Comparison of ENCODE assay signal across 8 cellular contexts in the genomic region with DNA sequence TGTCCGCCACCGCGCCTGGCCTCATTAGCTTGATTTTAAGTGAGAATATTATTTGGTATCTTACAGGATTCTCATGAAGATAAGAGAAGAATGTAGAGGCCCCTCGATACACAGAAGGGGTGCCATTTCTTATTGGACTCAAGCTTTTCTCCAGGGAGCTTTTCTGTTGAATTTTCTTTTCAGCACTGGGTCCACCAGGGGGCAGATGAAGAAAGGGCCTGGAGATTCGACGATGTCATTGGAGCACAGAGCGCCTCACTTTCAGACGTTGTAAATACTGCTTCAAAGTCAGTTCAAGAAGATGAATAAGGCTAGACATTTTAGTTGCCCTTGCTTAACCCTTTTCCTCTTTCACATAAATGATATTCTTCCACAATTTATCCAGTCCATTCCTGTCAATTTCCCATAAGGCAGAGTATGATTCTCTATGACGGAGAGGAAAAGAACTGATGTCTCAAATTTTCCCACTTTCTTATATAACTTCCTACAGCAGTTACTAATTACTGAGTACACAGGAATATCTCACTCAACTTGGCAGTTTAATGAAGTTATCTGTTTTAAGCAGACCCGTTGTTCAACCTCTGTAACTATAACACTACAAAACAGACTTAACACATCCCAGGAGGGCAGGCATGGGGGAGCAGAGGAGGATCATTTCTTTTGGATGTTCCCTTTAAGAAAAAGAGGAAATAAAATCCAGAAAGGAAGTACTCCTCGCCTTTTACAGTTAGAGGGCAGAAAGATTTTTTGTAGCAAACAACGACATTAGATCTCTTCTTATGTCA. TPM values are rescaled to one million over a fixed set of nuclear protein-coding genes. Genes with fewer than 3 reads are reported as not detected.
DNase-seq lines count a peak whose midpoint lies in the region; ATAC-seq and TF ChIP-seq lines count a peak whose summit lies in the region.

No MANE protein-coding gene starts in this region.

- intact Hi-C loops in PC-3 (cut with micrococcal nuclease), result loop anchor here (1.0 to 5.0 kb wide), 6 partner anchors 76 to 261 kb away; a partner anchor contains a TSS
- intact Hi-C loops in esophagus muscularis mucosa (cut with DNase I), result loop anchor here (2.0 to 10.0 kb wide), 2 partner anchors 237 to 349 kb away; no protein-coding TSS in a partner anchor
- intact Hi-C loops in natural killer cell (cut with micrococcal nuclease), result loop anchor here (5.0 to 10.0 kb wide), 2 partner anchors 76 to 389 kb away; no protein-coding TSS in a partner anchor

- H3K27me3 Mint-ChIP-seq in activated T-cell treated with anti-CD3 and anti-CD28 coated beads, Interleukin-2, amount 50 U/mL, for 24 hours, result no peaks in the 10 kb centered on the region
- H3K27me3 Mint-ChIP-seq in natural killer cell (ENCODE audit: low read depth in 2 of 2), result peaks cover 2 to 7% of the 10 kb centered on the region in 2 donors
- no peaks in the 10 kb centered on the region for H3K27me3 Mint-ChIP-seq in stimulated activated memory B cell treated with anti-CD40 and anti-IgM and Interleukin-4, amounts not matched to agents 10 μg/mL and 1 μg/mL and 100 μg/mL, for 72 hours

- H3K79me2 ChIP-seq in PC-3 (ENCODE audit: low read length), result no peaks in the 10 kb centered on the region

- no peaks in the 10 kb centered on the region for H3F3A ChIP-seq in PC-3 (ENCODE audit: low read length, unreplicated experiment)

- CTCF ChIA-PET in PC-3 (lab: Charles Lee), result interaction anchor here (0.6 to 1.4 kb wide), 7 partner anchors 12 to 389 kb away, joined by 3 to 9 read pairs (median 6); a partner anchor contains a TSS

- peak overlapping the region; percentile 70 for H3K4me2 ChIP-seq in PC-3 (ENCODE audit: low read length)

- H3K36me3 Mint-ChIP-seq in activated T-cell treated with anti-CD3 and anti-CD28 coated beads, Interleukin-2, amount 50 U/mL, for 24 hours (ENCODE audit: low read depth), result no peaks in the 10 kb centered on the region
- no peaks in the 10 kb centered on the region for H3K36me3 Mint-ChIP-seq in natural killer cell
- no peaks in the 10 kb centered on the region for H3K36me3 Mint-ChIP-seq in stimulated activated memory B cell treated with anti-CD40 and anti-IgM and Interleukin-4, amounts not matched to agents 10 μg/mL and 1 μg/mL and 100 μg/mL, for 72 hours

- H3K9me3 Mint-ChIP-seq in activated T-cell treated with anti-CD3 and anti-CD28 coated beads, Interleukin-2, amount 50 U/mL, for 24 hours, result no peaks in the 10 kb centered on the region
- H3K9me3 Mint-ChIP-seq in natural killer cell, result no peaks in the 10 kb centered on the region
- H3K9me3 Mint-ChIP-seq in stimulated activated memory B cell treated with anti-CD40 and anti-IgM and Interleukin-4, amounts not matched to agents 10 μg/mL and 1 μg/mL and 100 μg/mL, for 72 hours, result no peaks in the 10 kb centered on the region

- 28% methylated on average over 12 of the region's 12 CpGs for WGBS in esophagus muscularis mucosa

- TF ChIP-seq CTCF in PC-3 (conservative IDR thresholded peaks at IDR 0.05; ENCODE audit: low read depth, low read length), result peak; percentile 79
- peak; percentile 81 to 83 (median 83) for TF ChIP-seq CTCF in esophagus muscularis mucosa (IDR thresholded peaks at IDR 0.05)
- peak; percentile 66 for TF ChIP-seq CTCF in natural killer cell (IDR thresholded peaks at IDR 0.05)

- TF ChIP-seq EP300 in esophagus muscularis mucosa (IDR thresholded peaks at IDR 0.05), result no peak

- H3K27me3 ChIP-seq in PC-3 (ENCODE audit: low read length) (no peaks in the 10 kb centered on the region), esophagus muscularis mucosa (no peaks in the 10 kb centered on the region)

- no peaks in the 10 kb centered on the region for H3K9me2 ChIP-seq in PC-3 (replicated peaks; ENCODE audit: low read length)

- H2AFZ ChIP-seq in PC-3 (ENCODE audit: low read length), result peak overlapping the region; percentile 47

- peak overlapping the region; percentile 66 for H3K27ac ChIP-seq in PC-3 (ENCODE audit: low read length)
- peak overlapping the region; percentile 75 to 80 (median 78) for H3K27ac ChIP-seq in esophagus muscularis mucosa (replicated peaks in 1 of 4)

- no peaks in the 10 kb centered on the region for H3K9me3 ChIP-seq in PC-3 (ENCODE audit: low read length)
- H3K9me3 ChIP-seq in esophagus muscularis mucosa, result no peaks in the 10 kb centered on the region

- no peaks in the 10 kb centered on the region for H4K20me1 ChIP-seq in PC-3 (ENCODE audit: low read length)

- H3K9ac ChIP-seq in PC-3 (ENCODE audit: low read length), result peak overlapping the region; percentile 10; the same call in 1 of the 2 replicates

- peaks cover 14% of the 10 kb centered on the region for H3K4me1 Mint-ChIP-seq in activated T-cell treated with anti-CD3 and anti-CD28 coated beads, Interleukin-2, amount 50 U/mL, for 24 hours (ENCODE audit: low read depth)
- peaks cover 16 to 17% of the 10 kb centered on the region in 2 donors for H3K4me1 Mint-ChIP-seq in natural killer cell
- peaks cover 25% of the 10 kb centered on the region for H3K4me1 Mint-ChIP-seq in stimulated activated memory B cell treated with anti-CD40 and anti-IgM and Interleukin-4, amounts not matched to agents 10 μg/mL and 1 μg/mL and 100 μg/mL, for 72 hours

- no peak for TF ChIP-seq POLR2A in esophagus muscularis mucosa (IDR thresholded peaks at IDR 0.05; ENCODE audit: low read depth)

- POLR2A ChIA-PET in PC-3 (lab: Charles Lee; ENCODE audit: unreplicated experiment), result interaction anchor here (0.5 kb wide), 2 partner anchors 98 to 371 kb away, joined by 3 to 4 read pairs; no protein-coding TSS in a partner anchor

- H3K4me3 ChIP-seq in PC-3 (ENCODE audit: low read length), result peak overlapping the region; percentile 37
- peak overlapping the region in 3 of 4 donors; percentile 28 to 32 (median 30) for H3K4me3 ChIP-seq in esophagus muscularis mucosa

- DNase-seq in NCI-H524 (lab: John Stamatoyannopoulos, UW), result peak; percentile 4 to 55
- DNase-seq in NCI-H524 treated with DMSO at 0.1 percent for 48 hours (lab: John Stamatoyannopoulos, UW), result no peak
- peak in 71 of 76 experiments; percentile 7 to 83 (median 56) for DNase-seq in HUDEP-2 (lab: John Stamatoyannopoulos, UW; ENCODE audit: unreplicated experiment in 76 of 76)
- peak; percentile 75 for DNase-seq in PC-3
- DNase-seq in activated T-cell treated with anti-CD3 and anti-CD28 coated beads, Interleukin-2, amount 50 U/mL, for 24 hours, result peak; percentile 66
- no peak for DNase-seq in esophagus muscularis mucosa (ENCODE audit: extremely low spot score)
- DNase-seq in natural killer cell, result peak; percentile 26

- H3K27ac Mint-ChIP-seq in activated T-cell treated with anti-CD3 and anti-CD28 coated beads, Interleukin-2, amount 50 U/mL, for 24 hours, result no peak overlapping the region
- H3K27ac Mint-ChIP-seq in natural killer cell, result no peak overlapping the region
- H3K27ac Mint-ChIP-seq in stimulated activated memory B cell treated with anti-CD40 and anti-IgM and Interleukin-4, amounts not matched to agents 10 μg/mL and 1 μg/mL and 100 μg/mL, for 72 hours, result peak overlapping the region; percentile 13

- no peak overlapping the region for H3K4me3 Mint-ChIP-seq in activated T-cell treated with anti-CD3 and anti-CD28 coated beads, Interleukin-2, amount 50 U/mL, for 24 hours
- no peak overlapping the region for H3K4me3 Mint-ChIP-seq in natural killer cell
- H3K4me3 Mint-ChIP-seq in stimulated activated memory B cell treated with anti-CD40 and anti-IgM and Interleukin-4, amounts not matched to agents 10 μg/mL and 1 μg/mL and 100 μg/mL, for 72 hours, result no peak overlapping the region

- ATAC-seq in PC-3 (peak; percentile 70), natural killer cell (peak; percentile 77 to 90 (median 79))
- ATAC-seq in stimulated activated memory B cell treated with anti-CD40 and anti-IgM and Interleukin-4, amounts not matched to agents 10 μg/mL and 1 μg/mL and 100 μg/mL, for 72 hours, result peak; percentile 70

- BruUV-seq in PC-3 (replicated peaks; lab: Mats Ljungman, UMichigan), result no TSS peak

- H3K36me3 ChIP-seq in PC-3 (ENCODE audit: low read depth, low read length), result no peaks in the 10 kb centered on the region
- no peaks in the 10 kb centered on the region for H3K36me3 ChIP-seq in esophagus muscularis mucosa

- H3K4me1 ChIP-seq in PC-3 (ENCODE audit: insufficient read depth, low read length) (peaks cover 20% of the 10 kb centered on the region), esophagus muscularis mucosa (peaks cover 19 to 34% (median 30%) of the 10 kb centered on the region in 4 donors)

RNA-seq across cellular contexts. Expression of a gene that starts 12.0 kb away (rescaled TPM):
- total RNA-seq in PC-3 (2014; rRNA removed) (27.6 and 38.2 TPM in 2 replicates), esophagus muscularis mucosa (1 to 10 TPM in 1 of 4 donors, under 1 TPM in 3; 0.34 to 1.3 (median 0.74) TPM), natural killer cell (10 to 100 TPM in 2 of 3 donors, 1 to 10 TPM in 1; 6.5 to 12.1 (median 10.3) TPM)

Comparison
In these comparisons a context has a peak if more than half of its experiments do, and no peak if none do; other contexts are left out.
1. DNase-seq: peak in NCI-H524 (2 of 2), HUDEP-2 (71 of 76), PC-3 (single experiment), activated T-cell treated with anti-CD3 and anti-CD28 coated beads, Interleukin-2, amount 50 U/mL, for 24 hours (single experiment) and natural killer cell (single experiment); none in NCI-H524 treated with DMSO at 0.1 percent for 48 hours (single experiment) and esophagus muscularis mucosa (single experiment).
2. Peak in every context shown above with its lines, with median percentiles within 50 percentile points of each other: ATAC-seq and CTCF ChIP-seq.